ENCODE assay signal across 8 cellular contexts in the genomic region with DNA sequence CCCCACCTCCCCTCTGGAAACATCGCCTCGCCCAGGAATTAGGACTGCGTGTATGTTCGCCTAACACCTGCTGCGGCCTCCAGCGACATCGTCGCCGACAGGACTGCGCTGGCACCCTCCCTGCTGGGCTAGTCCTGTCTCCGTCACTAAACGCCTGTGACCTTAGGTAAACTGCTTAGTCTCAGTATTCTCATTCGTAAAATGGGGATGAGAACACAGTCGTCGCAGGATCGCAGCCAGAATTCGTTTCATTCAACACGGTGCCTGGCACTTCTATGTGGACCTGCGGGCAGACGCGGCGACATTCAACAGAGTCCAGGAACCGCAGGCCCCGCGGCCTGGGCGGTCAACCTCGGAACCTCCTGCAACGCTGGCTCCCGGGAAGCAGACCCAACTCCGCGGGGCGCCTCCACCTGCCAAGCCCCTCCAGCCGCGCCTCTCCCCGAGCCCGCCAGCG. TPM values are rescaled to one million over a fixed set of nuclear protein-coding genes. Genes with fewer than 3 reads are reported as not detected.
DNase-seq lines count a peak whose midpoint lies in the region; ATAC-seq and TF ChIP-seq lines count a peak whose summit lies in the region.

No MANE protein-coding gene starts in this region.

- BruUV-seq in Caco-2 (replicated peaks; lab: Mats Ljungman, UMichigan) = TSS peak; percentile 33

- no peaks in the 10 kb centered on the region for H3K36me3 ChIP-seq in Caco-2 (ENCODE audit: control insufficient read depth, insufficient read depth, low read length)

- TF ChIP-seq CTCF in Caco-2 (IDR thresholded peaks at IDR 0.05; ENCODE audit: insufficient read depth in 1 of 2, low read depth in 1 of 2, low read length in 1 of 2, severe bottlenecking in 1 of 2, unreplicated experiment in 1 of 2) (no peak), NB4 (IDR thresholded peaks at IDR 0.05; ENCODE audit: low read depth, low read length) (no peak)

- no peak overlapping the region for H3K27ac Mint-ChIP-seq in Caco-2 (ENCODE audit: unreplicated experiment)

- DNase-seq in Caco-2 (peak in 1 of 2 experiments; percentile 13), NB4 (ENCODE audit: low read depth) (no peak), amygdala (lab: John Stamatoyannopoulos, UW) (peak in 40 of 56 donors; percentile 6 to 69 (median 42)), hepatic stellate cell (ENCODE audit: low spot score) (peak; percentile 19), posterior vena cava (ENCODE audit: low spot score) (peak; percentile 83), foreskin melanocyte (no peak), DMS153 (lab: John Stamatoyannopoulos, UW) (no peak)

- H3K4me3 Mint-ChIP-seq in Caco-2 (ENCODE audit: unreplicated experiment) = peak overlapping the region; percentile 68

- CTCF ChIA-PET in Caco-2 (lab: Charles Lee) = interaction anchor here (0.6 to 0.7 kb wide), 3 partner anchors 11 to 376 kb away, joined by 3 to 7 read pairs (median 3); no protein-coding TSS in a partner anchor

- intact Hi-C loops in Caco-2 (cut with micrococcal nuclease; ENCODE audit: unreplicated experiment) = no loop called here
- intact Hi-C loops in posterior vena cava (cut with DNase I) = no loop called here

- no peaks in the 10 kb centered on the region for H3K36me3 Mint-ChIP-seq in Caco-2 (ENCODE audit: insufficient read depth, unreplicated experiment)

- no peaks in the 10 kb centered on the region for H3K9me3 ChIP-seq in Caco-2

- no peaks in the 10 kb centered on the region for H3K27me3 ChIP-seq in Caco-2 (replicated peaks; ENCODE audit: control insufficient read depth, insufficient read depth, low read length)

- H3K27me3 Mint-ChIP-seq in Caco-2 (ENCODE audit: insufficient read depth, unreplicated experiment) = peaks cover 4% of the 10 kb centered on the region

- H3K4me3 ChIP-seq in Caco-2 (ENCODE audit: low read depth, low read length) (peak overlapping the region; percentile 95), NB4 (ENCODE audit: low read depth, low read length) (peak overlapping the region; percentile 63)

- H3K4me1 Mint-ChIP-seq in Caco-2 (ENCODE audit: low read depth, unreplicated experiment) = peaks cover 7% of the 10 kb centered on the region

- no peaks in the 10 kb centered on the region for H3K9me3 Mint-ChIP-seq in Caco-2 (ENCODE audit: unreplicated experiment)

- H3K4me1 ChIP-seq in Caco-2 = no peaks in the 10 kb centered on the region

- peak; percentile 19 for ATAC-seq in GM21529 (IDR thresholded peaks at IDR 0.05; ENCODE audit: unreplicated experiment)

- TF ChIP-seq POLR2A in NB4 (IDR thresholded peaks at IDR 0.05; ENCODE audit: extremely low read depth, insufficient read length) = no peak

- POLR2A ChIA-PET in Caco-2 (lab: Charles Lee) = interaction anchor here (0.6 to 0.7 kb wide), 4 partner anchors 10 to 249 kb away, joined by 3 to 6 read pairs (median 4); a partner anchor contains a TSS

RNA-seq across cellular contexts. Expression of a gene that starts 0.5 kb away (rescaled TPM):
- total RNA-seq in Caco-2 (2022) (4.3 and 6.7 TPM in 2 replicates), posterior vena cava (10 to 100 TPM; 24.4 to 30.2 TPM)

RNA-seq across cellular contexts. Expression of a gene that starts 41.8 kb away (rescaled TPM):
- total RNA-seq in Caco-2 (2022) (12.1 and 12.4 TPM in 2 replicates), posterior vena cava (10 to 100 TPM; 13.6 to 14.0 TPM)

Comparison
In these comparisons a context has a peak if more than half of its experiments do, and no peak if none do; other contexts are left out.
1. DNase-seq: peak in amygdala (40 of 56), hepatic stellate cell (single experiment) and posterior vena cava (single experiment); none in NB4 (single experiment), foreskin melanocyte (single experiment) and DMS153 (single experiment).